Comparison of ENCODE assay signal across 21 cellular contexts in genomic region chr10:35353399-35353798, GRCh38. TPM values are rescaled to one million over a fixed set of nuclear protein-coding genes. Genes with fewer than 3 reads are reported as not detected.
DNase-seq lines count a peak whose midpoint lies in the region; ATAC-seq and TF ChIP-seq lines count a peak whose summit lies in the region.
"Had no signal": no experiment of that assay in that cellular context is flagged by ENCODE, and none has a peak within 500 bp of the region (broad histone marks: within the 10 kb centered on the region; RNA-seq: fewer than 3 reads in every experiment).

No MANE protein-coding gene starts in this region.

- H3K27ac ChIP-seq in CD4-positive, alpha-beta T cell (ENCODE audit: low read depth, low read length), result no peak overlapping the region
- no peak overlapping the region for H3K27ac ChIP-seq in OCI-LY3 (ENCODE audit: low read length)
- H3K27ac ChIP-seq in neutrophil, result peak overlapping the region; percentile 0
- H3K27ac ChIP-seq: cardiac muscle cell, testis had no signal

- ATAC-seq in CD4-positive, alpha-beta T cell (ENCODE audit: poor library complexity), result no peak
- peak; percentile 30 for ATAC-seq in GM21447 (IDR thresholded peaks at IDR 0.05; ENCODE audit: unreplicated experiment)
- ATAC-seq in GM18867 (IDR thresholded peaks at IDR 0.05; ENCODE audit: unreplicated experiment), result no peak
- no peak for ATAC-seq in HG02981 (IDR thresholded peaks at IDR 0.05; ENCODE audit: unreplicated experiment)

- H3K79me2 ChIP-seq in OCI-LY3 (ENCODE audit: low read length), result peaks cover 74% of the 10 kb centered on the region

- H3K36me3 ChIP-seq in OCI-LY3 (replicated peaks; ENCODE audit: low read depth, low read length) (no peaks in the 10 kb centered on the region), neutrophil (no peaks in the 10 kb centered on the region)
- H3K36me3 ChIP-seq: cardiac muscle cell had no signal

- peaks cover 57% of the 10 kb centered on the region for H4K20me1 ChIP-seq in OCI-LY3 (ENCODE audit: insufficient read depth, low read length)

- H3K4me1 ChIP-seq in OCI-LY3 (ENCODE audit: low read length) (peaks cover 41% of the 10 kb centered on the region), neutrophil (ENCODE audit: control insufficient read depth in 1 of 2, insufficient read depth in 1 of 2, low read depth in 1 of 2, low read length in 1 of 2) (peaks cover 30 to 45% of the 10 kb centered on the region in 2 experiments)

- no peak for TF ChIP-seq CTCF in CD4-positive, alpha-beta T cell (IDR thresholded peaks at IDR 0.05)
- TF ChIP-seq CTCF in OCI-LY3 (IDR thresholded peaks at IDR 0.05; ENCODE audit: low read depth, low read length), result no peak
- TF ChIP-seq CTCF in neutrophil (IDR thresholded peaks at IDR 0.05), result no peak

- no peak overlapping the region for H3K27ac Mint-ChIP-seq in CD4-positive, alpha-beta T cell
- H3K27ac Mint-ChIP-seq: activated CD8-positive, alpha-beta T cell treated with anti-CD3 and anti-CD28 coated beads for 36 hours had no signal

- H3K4me3 ChIP-seq in OCI-LY3 (ENCODE audit: low read length), result no peak overlapping the region
- H3K4me3 ChIP-seq in neutrophil (ENCODE audit: low read depth in 1 of 2, low read length in 1 of 2), result no peak overlapping the region
- H3K4me3 ChIP-seq: cardiac muscle cell, testis had no signal

- CTCF ChIA-PET in CD4-positive, alpha-beta T cell (lab: Charles Lee), result no interaction called here

- intact Hi-C loops in CD4-positive, alpha-beta T cell (cut with DNase I, micrococcal nuclease), result no loop called here

- no peak for DNase-seq in CD4-positive, alpha-beta T cell
- DNase-seq in medulla oblongata (ENCODE audit: extremely low spot score) (no peak), T1000 (lab: John Stamatoyannopoulos, UW) (no peak)
- DNase-seq: activated CD4-positive, CD25-positive, alpha-beta regulatory T cell; activated CD8-positive, alpha-beta T cell treated with anti-CD3 and anti-CD28 coated beads for 36 hours; activated naive CD4-positive, alpha-beta T cell treated with Interleukin-2 at 50 U/mL for 16 hours; CD8-positive, alpha-beta memory T cell; DMS53; GDM1; H7; KG1; NCI-H1694; NCI-H526 treated with DMSO at 0.1 percent for 48 hours; testis had no signal

- H3K4me2 ChIP-seq in OCI-LY3 (ENCODE audit: low read length), result 0 out of 2 replicates have a peak overlapping the region, but pooled peaks have one; percentile 0

- H3K36me3 Mint-ChIP-seq in CD4-positive, alpha-beta T cell (ENCODE audit: low read depth), result no peaks in the 10 kb centered on the region

- H2AFZ ChIP-seq in OCI-LY3 (ENCODE audit: low read depth, low read length), result no peak overlapping the region

- no peak overlapping the region for H3K9ac ChIP-seq in OCI-LY3 (ENCODE audit: low read length)

- no peaks in the 10 kb centered on the region for H3K9me3 Mint-ChIP-seq in CD4-positive, alpha-beta T cell
- H3K9me3 Mint-ChIP-seq: activated CD8-positive, alpha-beta T cell treated with anti-CD3 and anti-CD28 coated beads for 36 hours; CD8-positive, alpha-beta memory T cell had no signal

- no peaks in the 10 kb centered on the region for H3K27me3 Mint-ChIP-seq in CD4-positive, alpha-beta T cell
- H3K27me3 Mint-ChIP-seq: activated CD8-positive, alpha-beta T cell treated with anti-CD3 and anti-CD28 coated beads for 36 hours; CD8-positive, alpha-beta memory T cell; progenitor cell of endocrine pancreas had no signal

- H3K9me3 ChIP-seq in CD4-positive, alpha-beta T cell (ENCODE audit: control insufficient read depth, low read length), result no peaks in the 10 kb centered on the region
- H3K9me3 ChIP-seq in OCI-LY3 (ENCODE audit: insufficient read depth, low read length), result no peaks in the 10 kb centered on the region
- no peaks in the 10 kb centered on the region for H3K9me3 ChIP-seq in neutrophil
- H3K9me3 ChIP-seq: testis had no signal

- H3K4me1 Mint-ChIP-seq in CD4-positive, alpha-beta T cell (ENCODE audit: low read depth), result peaks cover 96% of the 10 kb centered on the region

- POLR2A ChIA-PET in CD4-positive, alpha-beta T cell (lab: Charles Lee), result interaction anchor here (0.7 kb wide), 1 partner anchor 38 kb away, joined by 3 read pairs; no protein-coding TSS in a partner anchor

- no peaks in the 10 kb centered on the region for H3K27me3 ChIP-seq in CD4-positive, alpha-beta T cell (ENCODE audit: control insufficient read depth, insufficient read depth, low read length)
- H3K27me3 ChIP-seq in OCI-LY3 (ENCODE audit: low read depth, low read length) (no peaks in the 10 kb centered on the region), neutrophil (no peaks in the 10 kb centered on the region)
- H3K27me3 ChIP-seq: cardiac muscle cell, testis had no signal

- H3K4me3 Mint-ChIP-seq in CD4-positive, alpha-beta T cell, result peak overlapping the region; percentile 53
- H3K4me3 Mint-ChIP-seq: activated CD8-positive, alpha-beta T cell treated with anti-CD3 and anti-CD28 coated beads for 36 hours had no signal

RNA-seq across cellular contexts. Expression of gene CCNY, which starts 17.1 kb away (rescaled TPM):
- total RNA-seq in CD4-positive, alpha-beta T cell, result 10 to 100 TPM; 64.9 to 66.9 TPM
